Comparison of ENCODE assay signal across 1 cellular context in the genomic region with DNA sequence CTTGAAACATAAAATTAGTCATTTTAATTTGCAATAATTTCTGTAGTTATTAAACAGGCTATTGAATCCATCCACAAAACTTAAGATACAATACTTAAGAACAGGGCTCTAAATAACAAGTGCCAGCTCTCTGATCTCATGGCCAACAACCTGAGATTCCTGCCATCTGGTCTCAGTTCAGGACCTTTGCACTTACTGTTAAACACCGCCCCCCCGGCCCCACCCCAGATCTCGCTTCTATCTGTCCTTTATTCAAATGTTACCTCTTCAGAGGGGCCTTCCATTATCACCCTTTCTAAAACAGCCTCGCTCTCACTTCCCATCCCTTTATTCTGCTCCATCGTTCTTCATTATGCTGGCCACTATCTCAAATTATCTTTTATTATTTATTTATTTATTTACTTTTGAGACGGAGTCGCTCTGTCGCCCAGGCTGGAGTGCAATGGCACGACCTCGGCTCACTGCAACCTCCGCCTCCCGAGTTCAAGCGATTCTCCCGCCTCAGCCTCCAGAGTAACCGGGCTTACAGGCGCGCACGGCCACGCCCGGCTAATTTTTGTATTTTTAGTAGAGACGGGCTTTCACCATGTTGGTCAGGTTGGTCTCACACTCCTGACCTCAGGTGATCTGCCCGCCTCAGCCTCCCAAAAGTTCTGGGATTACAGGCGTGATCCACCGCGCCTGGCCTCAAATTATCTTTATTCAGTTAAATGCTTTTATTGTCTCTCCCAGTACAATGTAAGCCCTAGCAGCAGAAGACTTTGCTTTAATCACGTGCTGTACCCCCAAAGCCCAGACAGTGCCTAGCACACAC.
TF ChIP-seq lines count a peak whose summit lies in the region.

No MANE protein-coding gene starts in this region.

TF ChIP-seq in IMR-90, 13 proteins besides CTCF, POLR2A, EP300 and RAD21:
- TF ChIP-seq CEBPB (IDR thresholded peaks at IDR 0.05; ENCODE audit: low read depth, low read length) (no peak), RCOR1 (IDR thresholded peaks at IDR 0.05; ENCODE audit: insufficient replicate concordance, low read length) (no peak), FOS (IDR thresholded peaks at IDR 0.05; ENCODE audit: low read depth, low read length) (no peak), BHLHE40 (IDR thresholded peaks at IDR 0.05; ENCODE audit: low read depth, low read length) (no peak)
TF ChIP-seq in IMR-90: peak in this region for 0.
